12 cellular contexts compared by ENCODE assay signal in the genomic region with DNA sequence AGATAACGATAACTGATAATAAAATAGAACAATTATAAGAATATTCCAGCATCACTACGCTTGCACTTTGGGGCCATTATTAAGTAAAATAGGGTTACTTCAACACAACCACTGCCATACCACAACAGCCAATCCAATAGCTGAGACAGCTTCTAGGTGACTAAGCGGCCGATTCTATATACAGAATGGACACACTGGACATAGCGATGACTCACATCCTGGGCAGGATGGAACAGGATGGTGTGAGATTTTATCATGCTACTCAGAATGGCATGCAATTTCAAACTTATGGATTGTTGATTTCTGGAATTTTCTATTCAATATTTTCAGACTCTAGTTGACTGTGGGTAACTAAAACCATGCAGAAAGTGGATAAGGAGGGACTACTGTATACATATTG.
DNase-seq lines count a peak whose midpoint lies in the region; TF ChIP-seq lines count a peak whose summit lies in the region.
"Had no signal": no experiment of that assay in that cellular context is flagged by ENCODE, and none has a peak within 500 bp of the region (broad histone marks: within the 10 kb centered on the region; RNA-seq: fewer than 3 reads in every experiment).

No MANE protein-coding gene starts in this region.

- H3K36me3 Mint-ChIP-seq in osteocyte (ENCODE audit: unreplicated experiment) = no peaks in the 10 kb centered on the region
- H3K36me3 Mint-ChIP-seq: brain had no signal

- intact Hi-C loops in posterior cingulate gyrus (cut with DNase I) = no loop called here

- H3K4me3 ChIP-seq in epithelial cell of esophagus (ENCODE audit: low read length) = no peak overlapping the region
- H3K4me3 ChIP-seq: thyroid gland had no signal

- TF ChIP-seq CTCF in epithelial cell of esophagus (IDR thresholded peaks at IDR 0.05; ENCODE audit: insufficient read depth, low read depth, low read length, missing control alignments) = no peak
- TF ChIP-seq CTCF in osteocyte (IDR thresholded peaks at IDR 0.05) = no peak

- DNase-seq in EL (peak; percentile 96), RKO (ENCODE audit: low spot score) (peak; percentile 86), epithelial cell of esophagus (ENCODE audit: low read depth) (peak; percentile 94), osteocyte (ENCODE audit: extremely low spot score, unreplicated experiment) (no peak), LoVo (ENCODE audit: low spot score) (no peak), posterior cingulate gyrus (no peak)
- no peak for DNase-seq in stimulated activated CD4-positive, alpha-beta T cell treated with anti-CD3 and anti-CD28 coated beads, Interleukin-2, amount 100 ng/mL, for 48 hours
- no peak for DNase-seq in central memory CD4-positive, alpha-beta T cell
- DNase-seq: Caco-2, NCI-H187 treated with DMSO at 0.1 percent for 48 hours, thyroid gland had no signal

- H3K4me3 Mint-ChIP-seq in osteocyte (ENCODE audit: unreplicated experiment) = no peak overlapping the region
- H3K4me3 Mint-ChIP-seq: brain had no signal

- H3K9me3 Mint-ChIP-seq in osteocyte (ENCODE audit: unreplicated experiment) = peaks cover 5% of the 10 kb centered on the region

- H3K4me1 Mint-ChIP-seq in osteocyte (ENCODE audit: unreplicated experiment) = peaks cover 22% of the 10 kb centered on the region

- H3K27me3 Mint-ChIP-seq in osteocyte (ENCODE audit: unreplicated experiment) = no peaks in the 10 kb centered on the region

- H3K27ac Mint-ChIP-seq in osteocyte (ENCODE audit: unreplicated experiment) = peak overlapping the region; percentile 81

Comparison
In these comparisons a context has a peak if more than half of its experiments do, and no peak if none do; other contexts are left out.
1. DNase-seq: peak in EL (single experiment), RKO (single experiment) and epithelial cell of esophagus (single experiment); none in osteocyte (single experiment), stimulated activated CD4-positive, alpha-beta T cell treated with anti-CD3 and anti-CD28 coated beads, Interleukin-2, amount 100 ng/mL, for 48 hours (0 of 2), central memory CD4-positive, alpha-beta T cell (single experiment), LoVo (single experiment) and posterior cingulate gyrus (0 of 10).